Comparison of ENCODE assay signal across 8 cellular contexts in genomic region chr1:107494061-107494460, GRCh38.
"Had no signal": no experiment of that assay in that cellular context is flagged by ENCODE, and none has a peak within 500 bp of the region (broad histone marks: within the 10 kb centered on the region; RNA-seq: fewer than 3 reads in every experiment).

No MANE protein-coding gene starts in this region.

- H3K27ac ChIP-seq: GM23248, HL-60 had no signal

- H3K9ac ChIP-seq: GM23248 had no signal

- H3K4me1 ChIP-seq: HAP-1 had no signal

- DNase-seq: GM23248, GOT3, H7, HFFc6, KG1 had no signal

- ATAC-seq: HCT116 had no signal

- H3K4me3 ChIP-seq: GM23248, HAP-1 had no signal

- H2AFZ ChIP-seq: GM23248 had no signal

- H3K9me3 ChIP-seq: HAP-1 had no signal

- H3K36me3 ChIP-seq: HAP-1 had no signal
